In genomic region chr11:119664063-119664572, GRCh38 we compare ENCODE assay signal across 20 cellular contexts.
DNase-seq lines count a peak whose midpoint lies in the region; ATAC-seq and TF ChIP-seq lines count a peak whose summit lies in the region.
"Had no signal": no experiment of that assay in that cellular context is flagged by ENCODE, and none has a peak within 500 bp of the region (broad histone marks: within the 10 kb centered on the region; RNA-seq: fewer than 3 reads in every experiment).

No MANE protein-coding gene starts in this region.

- H2AFZ ChIP-seq in PC-9, result no peak overlapping the region

- H3K27ac Mint-ChIP-seq in progenitor cell of endocrine pancreas, result peak overlapping the region; percentile 86
- H3K27ac Mint-ChIP-seq: activated T-helper 2 cell treated with anti-CD3 and anti-CD28 coated beads, Interferon-gamma antibody, Interleukin-2, Interleukin-4, amounts not matched to agents 10 μg/mL and 5 μg/mL and 100 μg/mL, durations not matched to agents 14 hours and 24 hours and 36 hours; CD4-positive, alpha-beta memory T cell; T-helper 17 cell had no signal

- ATAC-seq in activated CD4-positive, CD25-positive, alpha-beta regulatory T cell treated with anti-CD3 and anti-CD28 coated beads, Interleukin-2, amount 50 U/mL, for 24 hours, result no peak
- ATAC-seq: gastrocnemius medialis, left cardiac atrium, T-helper 17 cell had no signal

- POLR2A ChIA-PET in PC-9 (lab: Charles Lee; ENCODE audit: unreplicated experiment), result interaction anchor here (0.6 kb wide), 1 partner anchor 529 kb away, joined by 3 read pairs; no protein-coding TSS in a partner anchor

- H3K4me3 Mint-ChIP-seq in progenitor cell of endocrine pancreas (ENCODE audit: low read depth), result peak overlapping the region; percentile 42
- H3K4me3 Mint-ChIP-seq: CD4-positive, alpha-beta memory T cell; T-helper 17 cell had no signal

- no peaks in the 10 kb centered on the region for H3K9me2 ChIP-seq in PC-9 (ENCODE audit: insufficient read depth)

- H3K4me2 ChIP-seq in PC-9, result no peak overlapping the region

- H3F3A ChIP-seq in PC-9 (ENCODE audit: insufficient read depth, low read depth), result 0 out of 2 replicates have a peak, but pooled peaks cover 4% of the 10 kb centered on the region

- no peaks in the 10 kb centered on the region for H3K27me3 Mint-ChIP-seq in progenitor cell of endocrine pancreas
- H3K27me3 Mint-ChIP-seq: CD4-positive, alpha-beta memory T cell had no signal

- H3K36me3 ChIP-seq in H7 (replicated peaks; ENCODE audit: control insufficient read depth, insufficient read depth, low read length) (peaks cover 3% of the 10 kb centered on the region), PC-9 (ENCODE audit: low read depth) (no peaks in the 10 kb centered on the region)
- H3K36me3 ChIP-seq: ascending aorta, gastrocnemius medialis, Peyer's patch had no signal

- TF ChIP-seq CTCF in dorsolateral prefrontal cortex (IDR thresholded peaks at IDR 0.05 in 54 of 56, conservative IDR thresholded peaks at IDR 0.05 in 2 of 56; ENCODE audit: low read depth in 1 of 56, partially characterized antibody in 56 of 56) (peak in 16 of 56 donors; percentile 6 to 40 (median 22)), progenitor cell of endocrine pancreas (IDR thresholded peaks at IDR 0.05; ENCODE audit: unreplicated experiment) (no peak), GM10266 (IDR thresholded peaks at IDR 0.05; ENCODE audit: control insufficient read depth, insufficient read depth, low read depth, missing control alignments) (no peak), PC-9 (conservative IDR thresholded peaks at IDR 0.05) (no peak)

- H3K27ac ChIP-seq in dorsolateral prefrontal cortex (peak overlapping the region in 58 of 59 donors; percentile 65 to 97 (median 90)), PC-9 (no peak overlapping the region)
- H3K27ac ChIP-seq: ascending aorta, gastrocnemius medialis, Peyer's patch, suprapubic skin had no signal

- no peak overlapping the region for H3K4me3 ChIP-seq in H7 (ENCODE audit: insufficient read depth, low read depth, low read length)
- no peak overlapping the region for H3K4me3 ChIP-seq in dorsolateral prefrontal cortex
- H3K4me3 ChIP-seq in PC-9, result no peak overlapping the region
- H3K4me3 ChIP-seq: ascending aorta, gastrocnemius medialis, Peyer's patch, skin epidermis, suprapubic skin had no signal

- H3K4me1 Mint-ChIP-seq in progenitor cell of endocrine pancreas (ENCODE audit: low read depth), result peaks cover 12% of the 10 kb centered on the region
- H3K4me1 Mint-ChIP-seq: CD4-positive, alpha-beta memory T cell had no signal

- H3K36me3 Mint-ChIP-seq in progenitor cell of endocrine pancreas (ENCODE audit: insufficient read depth), result peaks cover 1% of the 10 kb centered on the region
- H3K36me3 Mint-ChIP-seq: CD4-positive, alpha-beta memory T cell had no signal

- BruUV-seq in PC-9 (replicated peaks; lab: Mats Ljungman, UMichigan), result no TSS peak

- H3K79me2 ChIP-seq in PC-9 (ENCODE audit: low read depth), result no peaks in the 10 kb centered on the region

- H4K20me1 ChIP-seq in PC-9 (ENCODE audit: insufficient read depth), result no peaks in the 10 kb centered on the region

- H3K27me3 ChIP-seq in H7 (ENCODE audit: control insufficient read depth, insufficient read depth, low read length) (no peaks in the 10 kb centered on the region), dorsolateral prefrontal cortex (no peaks in the 10 kb centered on the region), PC-9 (ENCODE audit: insufficient read depth, low read depth) (no peaks in the 10 kb centered on the region)
- H3K27me3 ChIP-seq: ascending aorta, gastrocnemius medialis, Peyer's patch, suprapubic skin had no signal

- no peaks in the 10 kb centered on the region for H3K4me1 ChIP-seq in PC-9 (replicated peaks; ENCODE audit: insufficient read depth)
- H3K4me1 ChIP-seq: ascending aorta, gastrocnemius medialis had no signal

- no peaks in the 10 kb centered on the region for H3K9me3 ChIP-seq in PC-9 (ENCODE audit: insufficient read depth, low read depth)
- H3K9me3 ChIP-seq: ascending aorta, gastrocnemius medialis, Peyer's patch, suprapubic skin had no signal

- intact Hi-C loops in dorsolateral prefrontal cortex (cut with DNase I) (loop anchor here (5.0 to 10.0 kb wide), 4 partner anchors 49 to 561 kb away; no protein-coding TSS in a partner anchor), PC-9 (cut with micrococcal nuclease; ENCODE audit: unreplicated experiment) (no loop called here)

- DNase-seq in H7 (peak; percentile 77), NCI-H2171 treated with DMSO at 0.1 percent for 48 hours (lab: John Stamatoyannopoulos, UW) (peak; percentile 89), dorsolateral prefrontal cortex (peak in 8 of 10 donors; percentile 44 to 67 (median 59)), progenitor cell of endocrine pancreas (ENCODE audit: low spot score, unreplicated experiment) (no peak), GM10266 (ENCODE audit: extremely low spot score) (no peak), SIG-M5 treated with dmso at 0.1 percent for 504 hours (lab: John Stamatoyannopoulos, UW; ENCODE audit: unreplicated experiment) (no peak), PC-9 (no peak)
- DNase-seq: activated CD4-positive, alpha-beta T cell treated with anti-CD3 and anti-CD28 coated beads, Interleukin-2, amount 50 U/mL, for 4 hours; CD4-positive, alpha-beta memory T cell; effector CD8-positive, alpha-beta T cell; gastrocnemius medialis; left cardiac atrium; NCI-H1436 treated with DMSO at 0.1 percent for 48 hours; Peyer's patch; T-helper 17 cell had no signal

- CTCF ChIA-PET in PC-9 (lab: Charles Lee), result no interaction called here

- H3K9me3 Mint-ChIP-seq in progenitor cell of endocrine pancreas (ENCODE audit: low read depth), result no peaks in the 10 kb centered on the region
- H3K9me3 Mint-ChIP-seq: activated T-helper 2 cell treated with anti-CD3 and anti-CD28 coated beads, Interferon-gamma antibody, Interleukin-2, Interleukin-4, amounts not matched to agents 10 μg/mL and 5 μg/mL and 100 μg/mL, durations not matched to agents 14 hours and 24 hours and 36 hours; CD4-positive, alpha-beta memory T cell had no signal

Comparison
In these comparisons a context has a peak if more than half of its experiments do, and no peak if none do; other contexts are left out.
1. DNase-seq: peak in H7 (single experiment), NCI-H2171 treated with DMSO at 0.1 percent for 48 hours (single experiment) and dorsolateral prefrontal cortex (8 of 10); none in progenitor cell of endocrine pancreas (single experiment), GM10266 (single experiment), SIG-M5 treated with dmso at 0.1 percent for 504 hours (single experiment) and PC-9 (0 of 2).